In genomic region chr18:46332956-46333355, GRCh38 we compare ENCODE assay signal across 8 cellular contexts.
A peak's percentile ranks its signal among the peaks of the same experiment; 100 is the strongest.
DNase-seq lines count a peak whose midpoint lies in the region; ATAC-seq and TF ChIP-seq lines count a peak whose summit lies in the region.

No MANE protein-coding gene starts in this region.

- no peak for TF ChIP-seq CTCF in CD14-positive monocyte (IDR thresholded peaks at IDR 0.05)
- TF ChIP-seq CTCF in KMS-11 (conservative IDR thresholded peaks at IDR 0.05; ENCODE audit: low read depth, low read length) = no peak
- TF ChIP-seq CTCF in GM10248 (IDR thresholded peaks at IDR 0.05; ENCODE audit: control extremely low read depth, extremely low read depth, low read depth, missing control alignments) = no peak

- H3K9ac ChIP-seq in KMS-11 = no peak overlapping the region

- peak overlapping the region; percentile 14 to 85 for H3K4me3 Mint-ChIP-seq in CD14-positive monocyte
- H3K4me3 Mint-ChIP-seq in naive thymus-derived CD8-positive, alpha-beta T cell = peak overlapping the region in 9 of 10 donors; percentile 44 to 70 (median 60)

- no peak for DNase-seq in CD14-positive monocyte (ENCODE audit: low spot score)
- DNase-seq in ecto neural progenitor cell (ENCODE audit: low spot score) = peak; percentile 58
- no peak for DNase-seq in naive thymus-derived CD8-positive, alpha-beta T cell
- DNase-seq in H4 (ENCODE audit: low spot score) = no peak
- DNase-seq in GM10248 (ENCODE audit: extremely low spot score) = no peak
- no peak for DNase-seq in OCI-M1 (lab: John Stamatoyannopoulos, UW)

- no peak for ATAC-seq in naive thymus-derived CD8-positive, alpha-beta T cell
- ATAC-seq in HG02938 (IDR thresholded peaks at IDR 0.05; ENCODE audit: unreplicated experiment) = no peak

- H3K79me2 ChIP-seq in KMS-11 (ENCODE audit: insufficient read depth, low read depth) = no peaks in the 10 kb centered on the region

- H3K27ac ChIP-seq in KMS-11 = no peak overlapping the region

- no peak overlapping the region for H3K27ac Mint-ChIP-seq in CD14-positive monocyte
- H3K27ac Mint-ChIP-seq in naive thymus-derived CD8-positive, alpha-beta T cell = no peak overlapping the region

- H3K36me3 Mint-ChIP-seq in CD14-positive monocyte = peaks cover 11% of the 10 kb centered on the region in 2 donors
- no peaks in the 10 kb centered on the region for H3K36me3 Mint-ChIP-seq in naive thymus-derived CD8-positive, alpha-beta T cell

- H3K27me3 Mint-ChIP-seq in CD14-positive monocyte (ENCODE audit: low read depth in 3 of 3) = peaks cover 59 to 68% (median 62%) of the 10 kb centered on the region in 3 donors
- H3K27me3 Mint-ChIP-seq in naive thymus-derived CD8-positive, alpha-beta T cell = peaks cover 24 to 67% (median 43%) of the 10 kb centered on the region in 5 donors

- H4K20me1 ChIP-seq in KMS-11 (ENCODE audit: insufficient read depth) = no peaks in the 10 kb centered on the region

- H3K4me3 ChIP-seq in KMS-11 (IDR thresholded peaks at IDR 0.05; ENCODE audit: insufficient read depth, low read depth, low read length) = no peak overlapping the region

- H3K36me3 ChIP-seq in KMS-11 (ENCODE audit: insufficient read depth) = no peaks in the 10 kb centered on the region

- H3K4me1 Mint-ChIP-seq in CD14-positive monocyte = peaks cover 50% of the 10 kb centered on the region
- H3K4me1 Mint-ChIP-seq in naive thymus-derived CD8-positive, alpha-beta T cell = peaks cover 9 to 40% (median 23%) of the 10 kb centered on the region in 4 donors

- H3K27me3 ChIP-seq in KMS-11 (ENCODE audit: insufficient read depth, low read depth) = no peaks in the 10 kb centered on the region

- POLR2A ChIA-PET in naive thymus-derived CD8-positive, alpha-beta T cell (lab: Charles Lee) = no interaction called here
- POLR2A ChIA-PET in GM10248 (lab: Yijun Ruan, JAX) = no interaction called here

- no peak overlapping the region for H3K4me2 ChIP-seq in KMS-11

- peaks cover 0 to 7% (median 4%) of the 10 kb centered on the region in 7 donors for H3K9me3 Mint-ChIP-seq in CD14-positive monocyte
- no peaks in the 10 kb centered on the region for H3K9me3 Mint-ChIP-seq in naive thymus-derived CD8-positive, alpha-beta T cell

- CTCF ChIA-PET in GM10248 (lab: Yijun Ruan, JAX) = no interaction called here

- H2AFZ ChIP-seq in KMS-11 (ENCODE audit: low read depth) = peak overlapping the region; percentile 53; the same call in 1 of the 2 replicates

- no peaks in the 10 kb centered on the region for H3K4me1 ChIP-seq in KMS-11 (ENCODE audit: low read depth, poor library complexity, severe bottlenecking)

- intact Hi-C loops in CD14-positive monocyte (cut with micrococcal nuclease) = no loop called here
